ENCODE assay signal across 17 cellular contexts in genomic region chr16:15854061-15854460, GRCh38. TPM values are rescaled to one million over a fixed set of nuclear protein-coding genes. Genes with fewer than 3 reads are reported as not detected.
"Had no signal": no experiment of that assay in that cellular context is flagged by ENCODE, and none has a peak within 500 bp of the region (broad histone marks: within the 10 kb centered on the region; RNA-seq: fewer than 3 reads in every experiment).

No MANE protein-coding gene starts in this region.

- H3K27ac ChIP-seq: epithelial cell of prostate, hepatocyte, left lung, SJSA1 had no signal

- DNase-seq: activated CD4-positive, alpha-beta memory T cell treated with anti-CD3 and anti-CD28 coated beads, Interleukin-2, amount 10 ng/mL, durations not matched to agents 7 days and 5 days; activated CD4-positive, alpha-beta T cell treated with anti-CD3 and anti-CD28 coated beads for 4 hours; activated effector memory CD4-positive, alpha-beta T cell treated with anti-CD3 and anti-CD28 coated beads, Interleukin-2, amount 50 U/mL, for 16 hours; activated T-cell treated with anti-CD3 and anti-CD28 coated beads, Interleukin-2, amount 50 U/mL, for 4 hours; effector memory CD8-positive, alpha-beta T cell; left lung; nephron progenitor cell; SW 1271; upper lobe of left lung had no signal

- H3K36me3 ChIP-seq: left lung, SJSA1, upper lobe of left lung had no signal

- H2AFZ ChIP-seq: hepatocyte had no signal

- H3K4me3 ChIP-seq: hepatocyte, SJSA1 had no signal

- H3K4me2 ChIP-seq: hepatocyte had no signal

- H3K79me2 ChIP-seq: hepatocyte had no signal

- ATAC-seq: activated naive CD4-positive, alpha-beta T cell treated with anti-CD3 and anti-CD28 coated beads, Interleukin-2, amount 50 U/mL, for 72 hours; activated T-cell treated with anti-CD3 and anti-CD28 coated beads, Interleukin-2, amount 50 U/mL, for 4 hours; effector memory CD8-positive, alpha-beta T cell; left lung; stimulated activated effector memory CD8-positive, alpha-beta T cell treated with anti-CD3 and anti-CD28 coated beads, Interleukin-12 subunit alpha, Interleukin-12 subunit beta, amount 100 ng/mL, for 72 hours; WTC11 had no signal

- H3K9me3 ChIP-seq: left lung, SJSA1, upper lobe of left lung had no signal

RNA-seq across cellular contexts. Expression of gene MYH11, which starts 2.8 kb away (rescaled TPM):
- total RNA-seq: glomerular endothelial cell; T-helper 2 cell treated with Interferon-gamma antibody and Interleukin-4, amounts not matched to agents 100 ng/mL and 5 ng/mL, for 36 hours had no signal
